In the genomic region with DNA sequence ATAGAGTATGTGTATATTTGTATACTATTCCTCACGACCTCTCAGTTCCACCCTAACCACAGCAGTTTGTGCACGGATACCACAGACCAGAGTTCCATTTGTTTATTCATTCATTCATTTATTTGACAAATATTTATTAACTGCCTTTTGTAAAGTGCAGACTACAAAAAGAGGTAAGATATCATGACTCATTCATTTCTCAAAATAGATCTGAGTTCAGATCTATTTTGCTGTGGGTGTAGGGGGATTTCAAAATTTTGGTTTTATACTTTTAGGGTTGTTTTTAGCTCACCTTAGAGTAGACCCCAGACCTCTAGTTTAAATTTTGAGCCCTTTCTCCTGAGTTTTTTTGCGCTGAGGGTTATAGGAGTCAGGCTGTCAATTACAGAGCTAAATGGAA, we compare ENCODE assay signal across 3 cellular contexts.
A peak's percentile ranks its signal among the peaks of the same experiment; 100 is the strongest.
TF ChIP-seq lines count a peak whose summit lies in the region.

No MANE protein-coding gene starts in this region.

TF ChIP-seq in A549, 52 proteins besides CTCF, POLR2A, EP300 and RAD21:
- no peak for TF ChIP-seq HOXB5 (CRISPR knock-in tag; IDR thresholded peaks at IDR 0.05)
- TF ChIP-seq FOSL2 (IDR thresholded peaks at IDR 0.05), result no peak
- peak; percentile 31; the same call in 1 of the 2 replicates for TF ChIP-seq FOSL2 (CRISPR knock-in tag; IDR thresholded peaks at IDR 0.05)
TF ChIP-seq in A549: peak in this region for 1.

TF ChIP-seq in IMR-90, 13 proteins besides CTCF, POLR2A, EP300 and RAD21:
- TF ChIP-seq SMC3 (IDR thresholded peaks at IDR 0.05; ENCODE audit: low read depth, low read length), result no peak
- TF ChIP-seq BHLHE40 (IDR thresholded peaks at IDR 0.05; ENCODE audit: low read depth, low read length), result no peak
- no peak for TF ChIP-seq MAFK (IDR thresholded peaks at IDR 0.05; ENCODE audit: low read depth, low read length)
- TF ChIP-seq, protein P1, sequence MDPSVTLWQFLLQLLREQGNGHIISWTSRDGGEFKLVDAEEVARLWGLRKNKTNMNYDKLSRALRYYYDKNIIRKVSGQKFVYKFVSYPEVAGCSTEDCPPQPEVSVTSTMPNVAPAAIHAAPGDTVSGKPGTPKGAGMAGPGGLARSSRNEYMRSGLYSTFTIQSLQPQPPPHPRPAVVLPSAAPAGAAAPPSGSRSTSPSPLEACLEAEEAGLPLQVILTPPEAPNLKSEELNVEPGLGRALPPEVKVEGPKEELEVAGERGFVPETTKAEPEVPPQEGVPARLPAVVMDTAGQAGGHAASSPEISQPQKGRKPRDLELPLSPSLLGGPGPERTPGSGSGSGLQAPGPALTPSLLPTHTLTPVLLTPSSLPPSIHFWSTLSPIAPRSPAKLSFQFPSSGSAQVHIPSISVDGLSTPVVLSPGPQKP (IDR thresholded peaks at IDR 0.05; ENCODE audit: borderline replicate concordance, low read depth, low read length), result no peak
- no peak for TF ChIP-seq FOS (IDR thresholded peaks at IDR 0.05; ENCODE audit: low read depth, low read length)
- TF ChIP-seq, protein P2, sequence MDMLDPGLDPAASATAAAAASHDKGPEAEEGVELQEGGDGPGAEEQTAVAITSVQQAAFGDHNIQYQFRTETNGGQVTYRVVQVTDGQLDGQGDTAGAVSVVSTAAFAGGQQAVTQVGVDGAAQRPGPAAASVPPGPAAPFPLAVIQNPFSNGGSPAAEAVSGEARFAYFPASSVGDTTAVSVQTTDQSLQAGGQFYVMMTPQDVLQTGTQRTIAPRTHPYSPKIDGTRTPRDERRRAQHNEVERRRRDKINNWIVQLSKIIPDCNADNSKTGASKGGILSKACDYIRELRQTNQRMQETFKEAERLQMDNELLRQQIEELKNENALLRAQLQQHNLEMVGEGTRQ (IDR thresholded peaks at IDR 0.05; ENCODE audit: low read depth, low read length), result no peak
- TF ChIP-seq NFE2L2 (IDR thresholded peaks at IDR 0.05; ENCODE audit: low read depth, low read length), result no peak
- no peak for TF ChIP-seq CEBPB (IDR thresholded peaks at IDR 0.05; ENCODE audit: low read depth, low read length)

TF ChIP-seq in GM12878, 131 proteins besides CTCF, POLR2A, EP300 and RAD21:
- TF ChIP-seq SMAD1 (IDR thresholded peaks at IDR 0.05; ENCODE audit: low read depth, partially characterized antibody) (no peak), MYC (IDR thresholded peaks at IDR 0.05; ENCODE audit: insufficient read depth, insufficient read length, insufficient replicate concordance, low read length, severe bottlenecking) (no peak), MEF2A (IDR thresholded peaks at IDR 0.05; ENCODE audit: insufficient read depth, low read depth, low read length) (0 out of 2 replicates have a peak, but pooled peaks have one; percentile 14), JUNB (IDR thresholded peaks at IDR 0.05) (0 out of 2 replicates have a peak, but pooled peaks have one; percentile 11), RUNX3 (IDR thresholded peaks at IDR 0.05; ENCODE audit: low read length) (peak; percentile 21; the same call in 1 of the 2 replicates), FOXM1 (IDR thresholded peaks at IDR 0.05; ENCODE audit: low read depth, low read length) (no peak), NRF1 (conservative IDR thresholded peaks at IDR 0.05; ENCODE audit: low read depth, low read length) (no peak), POLR2AphosphoS5 (IDR thresholded peaks at IDR 0.05; ENCODE audit: low read length) (no peak), ZNF24 (IDR thresholded peaks at IDR 0.05) (no peak)
- TF ChIP-seq, protein P3, sequence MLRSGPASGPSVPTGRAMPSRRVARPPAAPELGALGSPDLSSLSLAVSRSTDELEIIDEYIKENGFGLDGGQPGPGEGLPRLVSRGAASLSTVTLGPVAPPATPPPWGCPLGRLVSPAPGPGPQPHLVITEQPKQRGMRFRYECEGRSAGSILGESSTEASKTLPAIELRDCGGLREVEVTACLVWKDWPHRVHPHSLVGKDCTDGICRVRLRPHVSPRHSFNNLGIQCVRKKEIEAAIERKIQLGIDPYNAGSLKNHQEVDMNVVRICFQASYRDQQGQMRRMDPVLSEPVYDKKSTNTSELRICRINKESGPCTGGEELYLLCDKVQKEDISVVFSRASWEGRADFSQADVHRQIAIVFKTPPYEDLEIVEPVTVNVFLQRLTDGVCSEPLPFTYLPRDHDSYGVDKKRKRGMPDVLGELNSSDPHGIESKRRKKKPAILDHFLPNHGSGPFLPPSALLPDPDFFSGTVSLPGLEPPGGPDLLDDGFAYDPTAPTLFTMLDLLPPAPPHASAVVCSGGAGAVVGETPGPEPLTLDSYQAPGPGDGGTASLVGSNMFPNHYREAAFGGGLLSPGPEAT (IDR thresholded peaks at IDR 0.05; ENCODE audit: low read depth), result no peak
- TF ChIP-seq, protein P4, sequence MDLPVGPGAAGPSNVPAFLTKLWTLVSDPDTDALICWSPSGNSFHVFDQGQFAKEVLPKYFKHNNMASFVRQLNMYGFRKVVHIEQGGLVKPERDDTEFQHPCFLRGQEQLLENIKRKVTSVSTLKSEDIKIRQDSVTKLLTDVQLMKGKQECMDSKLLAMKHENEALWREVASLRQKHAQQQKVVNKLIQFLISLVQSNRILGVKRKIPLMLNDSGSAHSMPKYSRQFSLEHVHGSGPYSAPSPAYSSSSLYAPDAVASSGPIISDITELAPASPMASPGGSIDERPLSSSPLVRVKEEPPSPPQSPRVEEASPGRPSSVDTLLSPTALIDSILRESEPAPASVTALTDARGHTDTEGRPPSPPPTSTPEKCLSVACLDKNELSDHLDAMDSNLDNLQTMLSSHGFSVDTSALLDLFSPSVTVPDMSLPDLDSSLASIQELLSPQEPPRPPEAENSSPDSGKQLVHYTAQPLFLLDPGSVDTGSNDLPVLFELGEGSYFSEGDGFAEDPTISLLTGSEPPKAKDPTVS (IDR thresholded peaks at IDR 0.05; ENCODE audit: low read depth, low read length), result no peak
- TF ChIP-seq, protein P5, sequence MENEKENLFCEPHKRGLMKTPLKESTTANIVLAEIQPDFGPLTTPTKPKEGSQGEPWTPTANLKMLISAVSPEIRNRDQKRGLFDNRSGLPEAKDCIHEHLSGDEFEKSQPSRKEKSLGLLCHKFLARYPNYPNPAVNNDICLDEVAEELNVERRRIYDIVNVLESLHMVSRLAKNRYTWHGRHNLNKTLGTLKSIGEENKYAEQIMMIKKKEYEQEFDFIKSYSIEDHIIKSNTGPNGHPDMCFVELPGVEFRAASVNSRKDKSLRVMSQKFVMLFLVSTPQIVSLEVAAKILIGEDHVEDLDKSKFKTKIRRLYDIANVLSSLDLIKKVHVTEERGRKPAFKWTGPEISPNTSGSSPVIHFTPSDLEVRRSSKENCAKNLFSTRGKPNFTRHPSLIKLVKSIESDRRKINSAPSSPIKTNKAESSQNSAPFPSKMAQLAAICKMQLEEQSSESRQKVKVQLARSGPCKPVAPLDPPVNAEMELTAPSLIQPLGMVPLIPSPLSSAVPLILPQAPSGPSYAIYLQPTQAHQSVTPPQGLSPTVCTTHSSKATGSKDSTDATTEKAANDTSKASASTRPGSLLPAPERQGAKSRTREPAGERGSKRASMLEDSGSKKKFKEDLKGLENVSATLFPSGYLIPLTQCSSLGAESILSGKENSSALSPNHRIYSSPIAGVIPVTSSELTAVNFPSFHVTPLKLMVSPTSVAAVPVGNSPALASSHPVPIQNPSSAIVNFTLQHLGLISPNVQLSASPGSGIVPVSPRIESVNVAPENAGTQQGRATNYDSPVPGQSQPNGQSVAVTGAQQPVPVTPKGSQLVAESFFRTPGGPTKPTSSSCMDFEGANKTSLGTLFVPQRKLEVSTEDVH (IDR thresholded peaks at IDR 0.05; ENCODE audit: low read depth, partially characterized antibody), result no peak
